ENCODE assay signal across 17 cellular contexts in the genomic region with DNA sequence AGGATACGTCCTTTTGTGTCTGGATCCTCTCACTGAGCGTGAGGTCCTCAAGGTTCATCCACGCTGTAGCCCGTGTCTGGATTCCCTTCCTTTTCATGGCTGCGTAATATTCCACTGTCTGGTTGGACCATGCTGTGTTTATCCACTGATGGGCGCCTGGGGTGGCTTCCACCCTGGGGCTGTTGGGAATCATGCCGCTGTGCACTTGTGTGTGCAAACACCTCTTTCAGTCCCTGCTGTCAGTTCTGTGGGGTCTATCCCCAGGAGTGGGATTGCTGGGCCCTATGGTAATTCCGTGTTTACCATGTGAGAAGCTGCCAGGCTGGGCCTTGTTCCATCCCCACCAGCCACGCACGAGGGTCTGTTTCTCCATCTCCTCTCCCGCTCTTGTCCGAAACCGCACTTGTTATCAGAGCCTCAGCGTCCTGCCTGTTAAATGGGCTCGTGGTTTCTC.
"Had no signal": no experiment of that assay in that cellular context is flagged by ENCODE, and none has a peak within 500 bp of the region (broad histone marks: within the 10 kb centered on the region; RNA-seq: fewer than 3 reads in every experiment).

No MANE protein-coding gene starts in this region.

- H3K4me1 Mint-ChIP-seq: activated CD4-positive, alpha-beta T cell treated with anti-CD3 and anti-CD28 coated beads for 36 hours had no signal

- H3K4me3 Mint-ChIP-seq: activated CD4-positive, alpha-beta T cell treated with anti-CD3 and anti-CD28 coated beads for 36 hours; naive thymus-derived CD8-positive, alpha-beta T cell; stimulated activated naive CD8-positive, alpha-beta T cell treated with anti-CD3 and anti-CD28 coated beads, Interleukin-15, amount 100 ng/mL, for 72 hours had no signal

- H3K4me3 ChIP-seq: dorsolateral prefrontal cortex, esophagus muscularis mucosa, lower lobe of right lung, psoas muscle, thoracic aorta, vagina had no signal

- H3K27me3 Mint-ChIP-seq: naive thymus-derived CD8-positive, alpha-beta T cell had no signal

- DNase-seq: activated CD4-positive, alpha-beta T cell treated with anti-CD3 and anti-CD28 coated beads for 36 hours; activated CD8-positive, alpha-beta memory T cell treated with anti-CD3 and anti-CD28 coated beads for 24 hours; amygdala; glutamatergic neuron; left cardiac atrium; lower lobe of right lung; naive thymus-derived CD8-positive, alpha-beta T cell; psoas muscle; stimulated activated CD4-positive, alpha-beta T cell treated with anti-CD3 and anti-CD28 coated beads, Interleukin-15, amount 100 ng/mL, for 24 hours; stimulated activated CD4-positive, alpha-beta T cell treated with anti-CD3 and anti-CD28 coated beads, Interleukin-4, amount 100 ng/mL, for 24 hours; stimulated activated naive CD8-positive, alpha-beta T cell treated with anti-CD3 and anti-CD28 coated beads, Interleukin-15, amount 100 ng/mL, for 72 hours; T1000 had no signal

- H3K27ac Mint-ChIP-seq: activated CD4-positive, alpha-beta T cell treated with anti-CD3 and anti-CD28 coated beads for 36 hours; activated naive CD4-positive, alpha-beta T cell treated with anti-CD3 and anti-CD28 coated beads, Interleukin-2, amount 50 U/mL, for 72 hours; naive thymus-derived CD8-positive, alpha-beta T cell had no signal

- H3K9me3 ChIP-seq: esophagus muscularis mucosa, lower lobe of right lung, psoas muscle, thoracic aorta, vagina had no signal

- H3K27me3 ChIP-seq: dorsolateral prefrontal cortex, esophagus muscularis mucosa, vagina had no signal

- H3K27ac ChIP-seq: dorsolateral prefrontal cortex, esophagus muscularis mucosa, lower lobe of right lung, psoas muscle, thoracic aorta, vagina had no signal

- ATAC-seq: activated CD4-positive, alpha-beta T cell treated with anti-CD3 and anti-CD28 coated beads for 36 hours; activated naive CD4-positive, alpha-beta T cell treated with anti-CD3 and anti-CD28 coated beads, Interleukin-2, amount 50 U/mL, for 72 hours; left cardiac atrium; lower lobe of right lung; naive thymus-derived CD8-positive, alpha-beta T cell; psoas muscle; stimulated activated naive CD8-positive, alpha-beta T cell treated with anti-CD3 and anti-CD28 coated beads, Interleukin-15, amount 100 ng/mL, for 72 hours had no signal

- H3K36me3 ChIP-seq: esophagus muscularis mucosa, lower lobe of right lung, thoracic aorta, vagina had no signal
